In the genomic region with DNA sequence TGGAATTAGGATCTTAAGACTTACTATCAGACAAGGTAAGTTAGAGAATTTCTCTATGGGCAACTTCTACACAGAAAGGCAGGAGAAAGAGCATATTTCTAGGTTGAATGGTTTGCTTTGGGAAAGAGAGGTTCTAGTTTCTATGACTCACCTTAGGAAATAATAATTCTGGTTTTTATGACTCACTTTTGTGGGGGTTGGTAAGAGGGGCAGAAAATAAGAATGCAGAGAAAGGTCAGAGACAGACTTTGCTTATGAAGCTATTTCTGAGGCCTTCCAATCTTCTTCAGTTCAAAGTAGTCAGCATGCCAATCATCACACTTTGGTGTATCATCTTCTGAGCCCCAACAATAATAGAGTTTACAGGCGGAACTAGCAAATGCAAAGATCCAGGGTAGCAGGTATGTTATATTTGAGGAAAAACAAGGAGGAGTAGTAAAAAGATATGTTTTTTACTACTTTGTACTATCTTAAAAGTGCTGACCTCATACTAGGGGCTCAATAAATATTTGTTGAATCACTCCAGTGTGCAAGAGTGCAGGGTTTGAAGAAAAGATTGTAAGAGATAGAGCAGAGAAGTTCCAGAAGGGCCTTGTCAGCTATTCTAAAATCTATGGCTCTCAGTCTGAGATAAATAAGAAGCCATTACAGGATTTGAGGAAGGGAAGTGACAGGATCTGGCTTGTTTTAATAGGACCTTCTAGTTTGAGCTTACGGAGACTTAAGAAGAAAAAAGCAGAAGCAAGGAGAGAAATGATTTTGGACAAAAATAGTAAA, we compare ENCODE assay signal across 18 cellular contexts. TPM values are rescaled to one million over a fixed set of nuclear protein-coding genes. Genes with fewer than 3 reads are reported as not detected.
DNase-seq lines count a peak whose midpoint lies in the region; ATAC-seq, FAIRE-seq and TF ChIP-seq lines count a peak whose summit lies in the region.
"Had no signal": no experiment of that assay in that cellular context is flagged by ENCODE, and none has a peak within 500 bp of the region (broad histone marks: within the 10 kb centered on the region; RNA-seq: fewer than 3 reads in every experiment).

No MANE protein-coding gene starts in this region.

- no peaks in the 10 kb centered on the region for H3K9me3 ChIP-seq in thyroid gland
- H3K9me3 ChIP-seq: heart right ventricle, MG63 had no signal

- no peak for FAIRE-seq in urothelium cell line (lab: Jason Lieb, UNC)
- FAIRE-seq: islet of Langerhans had no signal

- ATAC-seq in stimulated activated naive CD8-positive, alpha-beta T cell treated with anti-CD3 and anti-CD28 coated beads, Interleukin-15, Interleukin-2, amounts not matched to agents 100 U/mL and 50 U/mL, for 24 hours = peak; percentile 55
- ATAC-seq in stimulated activated naive CD8-positive, alpha-beta T cell treated with anti-CD3 and anti-CD28 coated beads, Interleukin-15, amount 100 ng/mL, for 72 hours = no peak
- ATAC-seq: heart right ventricle had no signal

- H3K4me3 Mint-ChIP-seq in stimulated activated naive CD8-positive, alpha-beta T cell treated with anti-CD3 and anti-CD28 coated beads, Interleukin-15, amount 100 ng/mL, for 72 hours = no peak overlapping the region
- H3K4me3 Mint-ChIP-seq: activated B cell treated with CpG ODN at 0.5 μM for 24 hours, HFFc6, mesothelial cell of epicardium had no signal

- TF ChIP-seq CTCF in fibroblast of villous mesenchyme (IDR thresholded peaks at IDR 0.05; ENCODE audit: insufficient read depth, low read depth, low read length) = no peak
- no peak for TF ChIP-seq CTCF in thyroid gland (IDR thresholded peaks at IDR 0.05)

- no peak overlapping the region for H3K4me3 ChIP-seq in fibroblast of villous mesenchyme (ENCODE audit: low read depth, low read length)
- no peak overlapping the region for H3K4me3 ChIP-seq in thyroid gland (replicated peaks in 1 of 3)
- H3K4me3 ChIP-seq: heart right ventricle, MG63 had no signal

- DNase-seq in stimulated activated naive CD8-positive, alpha-beta T cell treated with anti-CD3 and anti-CD28 coated beads, Interleukin-15, Interleukin-2, amounts not matched to agents 100 U/mL and 50 U/mL, for 24 hours = no peak
- no peak for DNase-seq in stimulated activated naive CD8-positive, alpha-beta T cell treated with anti-CD3 and anti-CD28 coated beads, Interleukin-15, amount 100 ng/mL, for 72 hours
- DNase-seq in amniotic epithelial cell (ENCODE audit: low read depth) = peak; percentile 82
- peak; percentile 63 for DNase-seq in fibroblast of villous mesenchyme (ENCODE audit: low read depth)
- DNase-seq in urothelium cell line (ENCODE audit: low spot score) = peak; percentile 33
- no peak for DNase-seq in thyroid gland
- no peak for DNase-seq in NCI-H1105 (lab: John Stamatoyannopoulos, UW)
- DNase-seq in NCI-H748 treated with DMSO at 0.1 percent for 48 hours (lab: John Stamatoyannopoulos, UW) = no peak
- DNase-seq: activated B cell treated with CpG ODN at 0.5 μM for 24 hours, erythroblast, heart right ventricle, HFFc6, MG63, SHP77 treated with DMSO at 0.1 percent for 48 hours, T-helper 2 cell had no signal

- no peak overlapping the region for H3K27ac ChIP-seq in thyroid gland
- H3K27ac ChIP-seq: heart right ventricle had no signal

- no peaks in the 10 kb centered on the region for H3K36me3 ChIP-seq in thyroid gland
- H3K36me3 ChIP-seq: heart right ventricle, MG63 had no signal

- no peak overlapping the region for H3K27ac Mint-ChIP-seq in stimulated activated naive CD8-positive, alpha-beta T cell treated with anti-CD3 and anti-CD28 coated beads, Interleukin-15, amount 100 ng/mL, for 72 hours
- H3K27ac Mint-ChIP-seq: activated B cell treated with CpG ODN at 0.5 μM for 24 hours, HFFc6 had no signal

- intact Hi-C loops in thyroid gland (cut with DNase I) = no loop called here

- no peak for TF ChIP-seq POLR2A in thyroid gland (IDR thresholded peaks at IDR 0.05)

- H3K27me3 ChIP-seq in thyroid gland = no peaks in the 10 kb centered on the region
- H3K27me3 ChIP-seq: heart right ventricle, MG63 had no signal

- no peaks in the 10 kb centered on the region for H3K4me1 ChIP-seq in thyroid gland
- H3K4me1 ChIP-seq: heart right ventricle had no signal

- H3K9me3 Mint-ChIP-seq in stimulated activated naive CD8-positive, alpha-beta T cell treated with anti-CD3 and anti-CD28 coated beads, Interleukin-15, amount 100 ng/mL, for 72 hours = no peaks in the 10 kb centered on the region
- H3K9me3 Mint-ChIP-seq: activated B cell treated with CpG ODN at 0.5 μM for 24 hours, mesothelial cell of epicardium had no signal

- no peaks in the 10 kb centered on the region for H3K4me1 Mint-ChIP-seq in stimulated activated naive CD8-positive, alpha-beta T cell treated with anti-CD3 and anti-CD28 coated beads, Interleukin-15, amount 100 ng/mL, for 72 hours
- H3K4me1 Mint-ChIP-seq: activated B cell treated with CpG ODN at 0.5 μM for 24 hours had no signal

- 89 to 90% methylated on average over 2 of the region's 2 CpGs for WGBS in thyroid gland, 2 donors

- H3K27me3 Mint-ChIP-seq in stimulated activated naive CD8-positive, alpha-beta T cell treated with anti-CD3 and anti-CD28 coated beads, Interleukin-15, amount 100 ng/mL, for 72 hours = no peaks in the 10 kb centered on the region
- H3K27me3 Mint-ChIP-seq: activated B cell treated with CpG ODN at 0.5 μM for 24 hours had no signal

RNA-seq across cellular contexts. Expression of a gene that starts 56.7 kb away (rescaled TPM):
- total RNA-seq in fibroblast of villous mesenchyme = 0.97 and 1.7 TPM in 2 replicates
- 1 to 10 TPM; 1.5 to 5.3 (median 3.2) TPM for total RNA-seq in thyroid gland
- total RNA-seq: activated CD8-positive, alpha-beta memory T cell treated with anti-CD3 and anti-CD28 coated beads for 36 hours; HFFc6 had no signal

Comparison
In these comparisons a context has a peak if more than half of its experiments do, and no peak if none do; other contexts are left out.
1. DNase-seq: peak in amniotic epithelial cell (single experiment), fibroblast of villous mesenchyme (single experiment) and urothelium cell line (single experiment); none in stimulated activated naive CD8-positive, alpha-beta T cell treated with anti-CD3 and anti-CD28 coated beads, Interleukin-15, Interleukin-2, amounts not matched to agents 100 U/mL and 50 U/mL, for 24 hours (single experiment), stimulated activated naive CD8-positive, alpha-beta T cell treated with anti-CD3 and anti-CD28 coated beads, Interleukin-15, amount 100 ng/mL, for 72 hours (0 of 2), thyroid gland (0 of 2), NCI-H1105 (single experiment) and NCI-H748 treated with DMSO at 0.1 percent for 48 hours (single experiment).